ENCODE assay signal across 8 cellular contexts in the genomic region with DNA sequence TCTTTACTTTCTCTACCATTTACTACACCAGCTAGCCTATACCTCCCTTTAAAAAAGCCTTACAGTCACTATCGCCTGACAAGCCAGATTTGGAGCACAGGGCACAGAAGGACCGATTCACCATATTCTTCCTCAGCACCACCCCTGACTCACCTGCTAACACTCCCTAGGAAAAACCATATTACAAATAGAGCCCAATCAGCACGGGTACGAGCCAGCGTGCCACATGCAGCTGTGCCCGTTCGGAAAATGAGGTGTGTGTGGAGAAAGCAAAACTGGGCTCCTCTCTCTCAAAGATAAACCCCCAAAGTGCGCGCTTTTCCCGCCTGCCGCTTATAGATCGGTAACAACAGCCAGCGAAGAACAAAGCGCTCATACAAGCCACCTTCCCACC. TPM values are rescaled to one million over a fixed set of nuclear protein-coding genes. Genes with fewer than 3 reads are reported as not detected.
DNase-seq lines count a peak whose midpoint lies in the region; ATAC-seq and TF ChIP-seq lines count a peak whose summit lies in the region.

No MANE protein-coding gene starts in this region.

- TF ChIP-seq EP300 in sigmoid colon (IDR thresholded peaks at IDR 0.05), result no peak

- no peaks in the 10 kb centered on the region for H3K27me3 Mint-ChIP-seq in activated T-cell treated with anti-CD3 and anti-CD28 coated beads, Interleukin-2, amount 50 U/mL, for 4 hours (ENCODE audit: low read depth)

- no peak for DNase-seq in activated T-cell treated with anti-CD3 and anti-CD28 coated beads, Interleukin-2, amount 50 U/mL, for 4 hours
- no peak for DNase-seq in activated T-cell treated with anti-CD3 and anti-CD28 coated beads for 4 hours
- peak; percentile 25 for DNase-seq in glomerular visceral epithelial cell (ENCODE audit: extremely low spot score)
- no peak for DNase-seq in sigmoid colon
- no peak for DNase-seq in NCI-H2081 (lab: John Stamatoyannopoulos, UW)

- no peaks in the 10 kb centered on the region for H3K9me3 ChIP-seq in sigmoid colon

- no peak for TF ChIP-seq POLR2A in sigmoid colon (IDR thresholded peaks at IDR 0.05)

- peak overlapping the region; percentile 80 to 99 (median 87) for H3K4me3 ChIP-seq in sigmoid colon

- intact Hi-C loops in sigmoid colon (cut with DNase I), result no loop called here

- H3K4me1 ChIP-seq in sigmoid colon, result peaks cover 0 to 62% (median 50%) of the 10 kb centered on the region in 4 donors

- TF ChIP-seq CTCF in VCaP (conservative IDR thresholded peaks at IDR 0.05) (no peak), sigmoid colon (IDR thresholded peaks at IDR 0.05) (no peak)

- no peak for ATAC-seq in activated T-cell treated with anti-CD3 and anti-CD28 coated beads, Interleukin-2, amount 50 U/mL, for 4 hours
- ATAC-seq in HG03039 (IDR thresholded peaks at IDR 0.05; ENCODE audit: unreplicated experiment) (no peak), HG03354 (IDR thresholded peaks at IDR 0.05; ENCODE audit: poor library complexity, severe bottlenecking, unreplicated experiment) (no peak)

- peaks cover 51% of the 10 kb centered on the region for H3K36me3 Mint-ChIP-seq in activated T-cell treated with anti-CD3 and anti-CD28 coated beads, Interleukin-2, amount 50 U/mL, for 4 hours (ENCODE audit: insufficient read depth)

- 0 to 1% methylated on average over 14 of the region's 14 CpGs for WGBS in sigmoid colon, 2 donors

- H3K4me1 Mint-ChIP-seq in activated T-cell treated with anti-CD3 and anti-CD28 coated beads, Interleukin-2, amount 50 U/mL, for 4 hours (ENCODE audit: low read depth), result peaks cover 54% of the 10 kb centered on the region

- no peaks in the 10 kb centered on the region for H3K9me3 Mint-ChIP-seq in activated T-cell treated with anti-CD3 and anti-CD28 coated beads, Interleukin-2, amount 50 U/mL, for 4 hours

- H3K4me3 Mint-ChIP-seq in activated T-cell treated with anti-CD3 and anti-CD28 coated beads, Interleukin-2, amount 50 U/mL, for 4 hours, result peak overlapping the region; percentile 93

- peaks cover 8 to 41% (median 15%) of the 10 kb centered on the region in 4 donors for H3K36me3 ChIP-seq in sigmoid colon

- no peaks in the 10 kb centered on the region for H3K27me3 ChIP-seq in sigmoid colon

- H3K27ac ChIP-seq in VCaP (peak overlapping the region; percentile 99), sigmoid colon (peak overlapping the region; percentile 96 to 99 (median 98))

RNA-seq across cellular contexts. Expression of a gene that starts 1.2 kb away (rescaled TPM):
- total RNA-seq in activated T-cell treated with anti-CD3 and anti-CD28 coated beads, Interleukin-2, amount 50 U/mL, for 4 hours, result 100 to 1,000 TPM; 248 to 285 (median 283) TPM
- total RNA-seq in sigmoid colon, result 10 to 100 TPM; 71.6 to 84.3 (median 77.5) TPM
- 10 to 100 TPM; 23.1 to 51.1 (median 24.6) TPM for polyA plus RNA-seq in sigmoid colon

RNA-seq across cellular contexts. Expression of a gene that starts 47.9 kb away (rescaled TPM):
- total RNA-seq in activated T-cell treated with anti-CD3 and anti-CD28 coated beads, Interleukin-2, amount 50 U/mL, for 4 hours, result 10 to 100 TPM; 21.1 to 30.2 (median 25.7) TPM
- total RNA-seq in sigmoid colon, result 10 to 100 TPM; 52.4 to 94.2 (median 83.5) TPM
- polyA plus RNA-seq in sigmoid colon, result 10 to 100 TPM; 12.9 to 61.1 (median 13.8) TPM
